In genomic region chr20:38633577-38634093, GRCh38 we compare ENCODE assay signal across 8 cellular contexts. TPM values are rescaled to one million over a fixed set of nuclear protein-coding genes. Genes with fewer than 3 reads are reported as not detected.
A peak's percentile ranks its signal among the peaks of the same experiment; 100 is the strongest.
DNase-seq lines count a peak whose midpoint lies in the region; ATAC-seq and TF ChIP-seq lines count a peak whose summit lies in the region.

No MANE protein-coding gene starts in this region.

- H3K36me3 Mint-ChIP-seq in natural killer cell treated with Interleukin-12 subunit alpha and Interleukin-12 subunit beta and Interleukin-15 and Interleukin-18, amount 100 ng/mL, for 72 hours, result no peaks in the 10 kb centered on the region

- intact Hi-C loops in testis (cut with DNase I; ENCODE audit: low total_unique reads), result no loop called here
- intact Hi-C loops in lower leg skin (cut with DNase I; ENCODE audit: low total_unique reads), result no loop called here

- H3K27me3 ChIP-seq in testis, result no peaks in the 10 kb centered on the region

- H3K27ac ChIP-seq in testis, result no peak overlapping the region

- H3K4me1 Mint-ChIP-seq in natural killer cell treated with Interleukin-12 subunit alpha and Interleukin-12 subunit beta and Interleukin-15 and Interleukin-18, amount 100 ng/mL, for 72 hours (ENCODE audit: low read depth in 2 of 2), result peaks cover 0 to 4% of the 10 kb centered on the region in 2 donors

- no peaks in the 10 kb centered on the region for H3K9me3 Mint-ChIP-seq in natural killer cell treated with Interleukin-12 subunit alpha and Interleukin-12 subunit beta and Interleukin-15 and Interleukin-18, amount 100 ng/mL, for 72 hours

- no peak overlapping the region for H3K27ac Mint-ChIP-seq in natural killer cell treated with Interleukin-12 subunit alpha and Interleukin-12 subunit beta and Interleukin-15 and Interleukin-18, amount 100 ng/mL, for 72 hours

- peak; percentile 31 to 74 (median 46) for TF ChIP-seq CTCF in testis (IDR thresholded peaks at IDR 0.05)
- TF ChIP-seq CTCF in lower leg skin (IDR thresholded peaks at IDR 0.05), result no peak

- H3K9me3 ChIP-seq in testis, result no peaks in the 10 kb centered on the region

- no peaks in the 10 kb centered on the region for H3K4me1 ChIP-seq in testis

- peaks cover 14% of the 10 kb centered on the region in 2 donors for H3K27me3 Mint-ChIP-seq in natural killer cell treated with Interleukin-12 subunit alpha and Interleukin-12 subunit beta and Interleukin-15 and Interleukin-18, amount 100 ng/mL, for 72 hours

- 39 to 49% methylated on average over 12 to 13 of the region's 13 CpGs for WGBS in testis, 2 donors
- 31 to 32% methylated on average over 13 of the region's 13 CpGs for WGBS in lower leg skin, 2 donors

- no peak overlapping the region for H3K4me3 ChIP-seq in testis
- H3K4me3 ChIP-seq in lower leg skin (ENCODE audit: low read depth, poor library complexity, severe bottlenecking), result no peak overlapping the region

- ATAC-seq in natural killer cell treated with Interleukin-12 subunit alpha and Interleukin-12 subunit beta and Interleukin-15 and Interleukin-18, amount 100 ng/mL, for 72 hours, result peak; percentile 77 to 80

- no peak overlapping the region for H3K4me3 Mint-ChIP-seq in natural killer cell treated with Interleukin-12 subunit alpha and Interleukin-12 subunit beta and Interleukin-15 and Interleukin-18, amount 100 ng/mL, for 72 hours

- TF ChIP-seq POLR2A in testis (IDR thresholded peaks at IDR 0.05) (no peak), lower leg skin (IDR thresholded peaks at IDR 0.05) (no peak)

- DNase-seq in GDM1 (lab: John Stamatoyannopoulos, UW) (peak; percentile 20), HT1080 (ENCODE audit: low read depth) (peak; percentile 49), NOMO-1 treated with DMSO at 0.1 percent for 48 hours (lab: John Stamatoyannopoulos, UW; ENCODE audit: unreplicated experiment) (peak; percentile 56), epidermal melanocyte (ENCODE audit: insufficient read length, low spot score) (peak; percentile 64), testis (peak; percentile 62), lower leg skin (ENCODE audit: low spot score in 2 of 2) (no peak)
- DNase-seq in activated CD8-positive, alpha-beta memory T cell treated with anti-CD3 and anti-CD28 coated beads for 24 hours, result peak; percentile 84
- no peak for DNase-seq in natural killer cell treated with Interleukin-12 subunit alpha and Interleukin-12 subunit beta and Interleukin-15 and Interleukin-18, amount 100 ng/mL, for 72 hours (ENCODE audit: low spot score)

- no peaks in the 10 kb centered on the region for H3K36me3 ChIP-seq in testis (ENCODE audit: low read depth, missing control alignments)

RNA-seq across cellular contexts. Expression of gene ARHGAP40, which starts 32.0 kb away (rescaled TPM):
- 0.03 TPM in 1 of 2 replicates, not detected in the other for total RNA-seq in HT1080 (2014; rRNA removed; shearing (Covaris generic))
- not detected in 2 replicates for polyA plus RNA-seq in HT1080 (2015; cell fraction: cytosol; rRNA removed)
- polyA plus RNA-seq in HT1080 (2015; cell fraction: nucleus; rRNA removed), result 0.06 and 0.11 TPM in 2 replicates
- not detected for total RNA-seq in natural killer cell treated with Interleukin-12 subunit alpha and Interleukin-12 subunit beta and Interleukin-15 and Interleukin-18, amount 100 ng/mL, for 72 hours
- total RNA-seq in testis (1 to 10 TPM; 1.5 TPM), lower leg skin (10 to 100 TPM; 27.0 to 54.8 (median 45.9) TPM)
- 3.2 TPM for polyA plus RNA-seq in testis (ENCODE audit: insufficient read depth, low read depth, low replicate concordance)

RNA-seq across cellular contexts. Expression of gene ADIG, which starts 52.6 kb away (rescaled TPM):
- not detected in 2 replicates for total RNA-seq in HT1080 (2014; rRNA removed; shearing (Covaris generic))
- polyA plus RNA-seq in HT1080 (2015; cell fraction: cytosol; rRNA removed), result not detected in 2 replicates
- polyA plus RNA-seq in HT1080 (2015; cell fraction: nucleus; rRNA removed), result not detected in 2 replicates
- total RNA-seq in natural killer cell treated with Interleukin-12 subunit alpha and Interleukin-12 subunit beta and Interleukin-15 and Interleukin-18, amount 100 ng/mL, for 72 hours, result under 1 TPM in 1 of 2 donors, not detected in 1; 0.89 TPM
- total RNA-seq in testis, result 10 to 100 TPM; 10.5 to 40.9 TPM
- polyA plus RNA-seq in testis (ENCODE audit: insufficient read depth, low read depth, low replicate concordance), result 53.3 TPM
- not detected for total RNA-seq in lower leg skin

Comparison
In these comparisons a context has a peak if more than half of its experiments do, and no peak if none do; other contexts are left out.
1. DNase-seq: peak in GDM1 (single experiment), HT1080 (single experiment), NOMO-1 treated with DMSO at 0.1 percent for 48 hours (single experiment), activated CD8-positive, alpha-beta memory T cell treated with anti-CD3 and anti-CD28 coated beads for 24 hours (single experiment), epidermal melanocyte (single experiment) and testis (single experiment); none in natural killer cell treated with Interleukin-12 subunit alpha and Interleukin-12 subunit beta and Interleukin-15 and Interleukin-18, amount 100 ng/mL, for 72 hours (single experiment) and lower leg skin (0 of 2).
2. CTCF ChIP-seq: peak in testis (3 of 3); none in lower leg skin (0 of 3).
3. RNA of gene ARHGAP40, which starts 32.0 kb away (total RNA-seq): 27.0 to 54.8 TPM in lower leg skin; 1.5 TPM in testis, 0.03 TPM in HT1080 and not detected in natural killer cell treated with Interleukin-12 subunit alpha and Interleukin-12 subunit beta and Interleukin-15 and Interleukin-18, amount 100 ng/mL, for 72 hours; every median in the first group is over 10 times any median in the second.
4. RNA of gene ADIG, which starts 52.6 kb away (total RNA-seq): 10.5 to 40.9 TPM in testis; 0.89 TPM in natural killer cell treated with Interleukin-12 subunit alpha and Interleukin-12 subunit beta and Interleukin-15 and Interleukin-18, amount 100 ng/mL, for 72 hours, not detected in HT1080 and not detected in lower leg skin; every median in the first group is over 4 times any median in the second.